8 cellular contexts compared by ENCODE assay signal in the genomic region with DNA sequence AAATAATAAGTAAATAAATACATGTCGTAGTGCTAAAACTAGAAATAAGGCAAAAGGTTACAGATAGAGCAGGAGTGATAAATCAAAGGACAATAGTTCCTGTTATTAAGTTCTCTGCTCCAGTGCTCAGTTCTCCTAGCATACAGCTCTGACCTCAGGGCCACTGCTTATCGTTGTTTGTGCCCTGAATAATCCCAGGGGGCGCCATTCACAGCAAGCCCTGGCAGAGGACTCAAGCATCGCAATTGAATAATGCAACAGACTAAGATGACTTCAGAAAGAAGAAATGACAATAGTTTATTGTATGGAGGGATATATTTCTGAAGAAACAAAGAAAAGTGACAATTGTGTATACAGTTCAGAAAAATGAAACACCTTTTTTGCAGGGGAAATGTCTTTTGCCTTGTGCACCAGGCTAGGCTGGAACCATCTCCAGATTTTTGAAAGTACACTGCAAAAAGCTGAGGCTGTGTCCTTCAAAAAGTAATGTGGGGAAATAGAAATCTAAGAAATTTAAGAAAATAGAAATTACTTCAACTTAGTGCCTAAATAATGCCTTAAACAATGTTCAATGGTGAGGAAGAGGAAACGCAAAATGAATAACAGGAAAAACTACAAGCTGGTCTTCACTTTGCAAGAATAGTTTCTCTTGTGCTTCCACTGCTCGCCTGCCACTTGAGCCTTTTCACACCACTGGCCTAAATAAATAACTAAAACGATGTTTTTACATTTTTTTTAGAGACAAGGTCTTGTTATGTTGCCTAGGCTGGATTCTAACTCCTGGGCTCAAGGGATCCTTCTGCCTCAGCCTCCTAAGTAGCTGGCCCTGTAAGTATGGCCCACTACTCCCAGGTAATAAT. TPM values are rescaled to one million over a fixed set of nuclear protein-coding genes. Genes with fewer than 3 reads are reported as not detected.
DNase-seq lines count a peak whose midpoint lies in the region; ATAC-seq and TF ChIP-seq lines count a peak whose summit lies in the region.

No MANE protein-coding gene starts in this region.

- H3K4me3 ChIP-seq in heart left ventricle, result no peak overlapping the region

- H3K4me3 Mint-ChIP-seq in activated T-cell treated with anti-CD3 and anti-CD28 coated beads, Interleukin-2, amount 50 U/mL, for 24 hours, result no peak overlapping the region

- 31 to 44% (median 40%) methylated on average over 7 of the region's 7 CpGs for WGBS in heart left ventricle, 4 donors

- TF ChIP-seq POLR2A in heart left ventricle (IDR thresholded peaks at IDR 0.05), result no peak

- peaks cover 0 to 17% (median 6%) of the 10 kb centered on the region in 12 donors for H3K4me1 ChIP-seq in heart left ventricle

- H3K27me3 Mint-ChIP-seq in activated T-cell treated with anti-CD3 and anti-CD28 coated beads, Interleukin-2, amount 50 U/mL, for 24 hours, result no peaks in the 10 kb centered on the region

- no peaks in the 10 kb centered on the region for H3K27me3 ChIP-seq in heart left ventricle

- H3K4me1 Mint-ChIP-seq in activated T-cell treated with anti-CD3 and anti-CD28 coated beads, Interleukin-2, amount 50 U/mL, for 24 hours (ENCODE audit: low read depth), result peaks cover 10% of the 10 kb centered on the region

- intact Hi-C loops in heart left ventricle (cut with DNase I), result no loop called here

- H3K27ac ChIP-seq in heart left ventricle, result peak overlapping the region in 5 of 12 donors; percentile 9 to 50 (median 40)

- no peaks in the 10 kb centered on the region for H3K9me3 ChIP-seq in heart left ventricle

- no peak for DNase-seq in AG09319 (ENCODE audit: extremely low read depth, low read depth)
- peak; percentile 52 to 71 for DNase-seq in NOMO-1 (lab: John Stamatoyannopoulos, UW; ENCODE audit: unreplicated experiment in 2 of 2)
- DNase-seq in activated T-cell treated with anti-CD3 and anti-CD28 coated beads, Interleukin-2, amount 50 U/mL, for 24 hours, result peak; percentile 39
- DNase-seq in heart left ventricle, result peak in 3 of 5 donors; percentile 36 to 42 (median 40)
- peak; percentile 35 to 46 for DNase-seq in stimulated activated CD4-positive, alpha-beta T cell treated with anti-CD3 and anti-CD28 coated beads, Interleukin-2, amount 100 ng/mL, for 24 hours

- H3K9me3 Mint-ChIP-seq in activated T-cell treated with anti-CD3 and anti-CD28 coated beads, Interleukin-2, amount 50 U/mL, for 24 hours, result no peaks in the 10 kb centered on the region

- ATAC-seq in GM18861 (IDR thresholded peaks at IDR 0.05; ENCODE audit: unreplicated experiment) (peak; percentile 54), heart left ventricle (peak in 3 of 4 donors; percentile 52 to 58 (median 56)), HG03571 (IDR thresholded peaks at IDR 0.05; ENCODE audit: unreplicated experiment) (no peak), HG03097 (IDR thresholded peaks at IDR 0.05; ENCODE audit: low FRiP score, unreplicated experiment) (no peak)

- no peaks in the 10 kb centered on the region for H3K36me3 ChIP-seq in heart left ventricle

- peak; percentile 18 for TF ChIP-seq CTCF in AG09319 (IDR thresholded peaks at IDR 0.05; ENCODE audit: low read depth, low read length)
- peak; percentile 21 to 59 (median 44) for TF ChIP-seq CTCF in heart left ventricle (IDR thresholded peaks at IDR 0.05)

- H3K27ac Mint-ChIP-seq in activated T-cell treated with anti-CD3 and anti-CD28 coated beads, Interleukin-2, amount 50 U/mL, for 24 hours, result no peak overlapping the region

- H3K36me3 Mint-ChIP-seq in activated T-cell treated with anti-CD3 and anti-CD28 coated beads, Interleukin-2, amount 50 U/mL, for 24 hours (ENCODE audit: low read depth), result no peaks in the 10 kb centered on the region

RNA-seq across cellular contexts. Expression of a gene that starts 19.0 kb away (rescaled TPM):
- 10 to 100 TPM in 5 of 9 donors, 1 to 10 TPM in 4; 4.5 to 17.5 (median 10.9) TPM for total RNA-seq in heart left ventricle
- 10 to 100 TPM in 1 of 2 donors, 1 to 10 TPM in 1; 3.9 to 11.1 TPM for polyA plus RNA-seq in heart left ventricle

Comparison
In these comparisons a context has a peak if more than half of its experiments do, and no peak if none do; other contexts are left out.
1. ATAC-seq: peak in GM18861 (single experiment) and heart left ventricle (3 of 4); none in HG03571 (single experiment) and HG03097 (single experiment).